ENCODE assay signal across 17 cellular contexts in the genomic region with DNA sequence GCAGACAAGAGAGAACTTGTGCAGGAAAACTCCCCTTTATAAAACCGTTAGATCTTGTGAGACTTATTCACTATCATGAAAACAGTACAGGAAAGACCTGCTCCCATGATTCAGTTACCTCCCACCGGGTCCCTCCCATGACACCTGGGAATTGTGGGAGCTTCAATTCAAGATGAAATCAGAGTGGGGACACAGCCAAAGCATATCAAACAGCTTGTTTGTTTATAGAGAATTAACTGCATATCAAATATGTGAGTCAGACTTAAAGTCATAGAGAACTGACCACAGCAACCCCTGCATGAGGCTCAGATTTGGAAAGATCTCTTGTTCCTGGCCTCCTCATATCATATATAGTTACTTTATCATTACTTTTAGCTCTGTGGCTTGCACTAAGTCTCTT. TPM values are rescaled to one million over a fixed set of nuclear protein-coding genes. Genes with fewer than 3 reads are reported as not detected.
DNase-seq lines count a peak whose midpoint lies in the region; ATAC-seq and TF ChIP-seq lines count a peak whose summit lies in the region.
"Had no signal": no experiment of that assay in that cellular context is flagged by ENCODE, and none has a peak within 500 bp of the region (broad histone marks: within the 10 kb centered on the region; RNA-seq: fewer than 3 reads in every experiment).

No MANE protein-coding gene starts in this region.

- peak; percentile 34 for DNase-seq in AG04450 (ENCODE audit: low read depth, low spot score)
- peak; percentile 39 for DNase-seq in HT1080 (ENCODE audit: low read depth)
- DNase-seq in astrocyte of the cerebellum (ENCODE audit: low read depth) = peak; percentile 48
- DNase-seq in foreskin keratinocyte = peak in 1 of 2 donors; percentile 46
- no peak for DNase-seq in activated CD4-positive, alpha-beta T cell treated with anti-CD3 and anti-CD28 coated beads, Interleukin-2, amount 50 U/mL, for 48 hours
- no peak for DNase-seq in DMS114 treated with DMSO at 0.1 percent for 48 hours (lab: John Stamatoyannopoulos, UW; ENCODE audit: unreplicated experiment)
- DNase-seq in activated CD8-positive, alpha-beta memory T cell treated with anti-CD3 and anti-CD28 coated beads, Interleukin-2, amount 50 U/mL, for 4 hours = no peak
- DNase-seq: activated CD8-positive, alpha-beta memory T cell treated with anti-CD3 and anti-CD28 coated beads, Interleukin-2, amount 10 ng/mL, durations not matched to agents 7 days and 5 days; hippocampal formation; MM.1S; naive thymus-derived CD4-positive, alpha-beta T cell; NCI-H2081; NCI-H526 treated with DMSO at 0.1 percent for 48 hours; Peyer's patch had no signal

- H3K4me3 ChIP-seq in AG04450 (ENCODE audit: low read depth, low read length) = no peak overlapping the region
- no peak overlapping the region for H3K4me3 ChIP-seq in astrocyte of the cerebellum (ENCODE audit: low read depth, low read length)
- H3K4me3 ChIP-seq: Peyer's patch, thoracic aorta had no signal

- peaks cover 2% of the 10 kb centered on the region for H3K9me3 ChIP-seq in AG04450 (ENCODE audit: control insufficient read depth, insufficient read depth, low read length)
- H3K9me3 ChIP-seq: Peyer's patch, thoracic aorta had no signal

- POLR2A ChIA-PET in AG04450 (lab: Yijun Ruan, JAX) = interaction anchor here (0.5 kb wide), 1 partner anchor 124 kb away, joined by 3 read pairs; no protein-coding TSS in a partner anchor

- in situ Hi-C loops in astrocyte of the cerebellum (cut with HindIII; ENCODE audit: low sequenced_read_pairs) = no loop called here

- H3K27me3 ChIP-seq in AG04450 (ENCODE audit: control insufficient read depth, insufficient read depth, low read length) (no peaks in the 10 kb centered on the region), foreskin keratinocyte (no peaks in the 10 kb centered on the region)
- H3K27me3 ChIP-seq: Peyer's patch had no signal

- ATAC-seq in foreskin keratinocyte (peak; percentile 14), GM21360 (IDR thresholded peaks at IDR 0.05; ENCODE audit: unreplicated experiment) (no peak)
- ATAC-seq: activated CD8-positive, alpha-beta memory T cell treated with anti-CD3 and anti-CD28 coated beads, Interleukin-2, amount 10 ng/mL, durations not matched to agents 7 days and 5 days; left lobe of liver; naive thymus-derived CD4-positive, alpha-beta T cell had no signal

- peaks cover 21% of the 10 kb centered on the region for H3K4me1 ChIP-seq in foreskin keratinocyte
- H3K4me1 ChIP-seq: Peyer's patch had no signal

- TF ChIP-seq CTCF in AG04450 (IDR thresholded peaks at IDR 0.05; ENCODE audit: low read depth, low read length) = no peak
- no peak for TF ChIP-seq CTCF in astrocyte of the cerebellum (IDR thresholded peaks at IDR 0.05; ENCODE audit: low read depth, low read length, missing control alignments)
- no peak for TF ChIP-seq CTCF in foreskin keratinocyte (conservative IDR thresholded peaks at IDR 0.05)

- CTCF ChIA-PET in AG04450 (lab: Charles Lee) = interaction anchor here (1.3 to 2.1 kb wide), 2 partner anchors 108 to 304 kb away, joined by 5 to 11 read pairs; no protein-coding TSS in a partner anchor

- H3K27ac ChIP-seq in AG04450 (ENCODE audit: low read depth, low read length) = peak overlapping the region; percentile 11
- H3K27ac ChIP-seq in foreskin keratinocyte = no peak overlapping the region
- H3K27ac ChIP-seq: Peyer's patch, thoracic aorta had no signal

RNA-seq across cellular contexts. Expression of gene HDAC2, which starts 29.1 kb away (rescaled TPM):
- polyA plus RNA-seq in AG04450 (2011; rRNA removed) = 171 and 242 TPM in 2 replicates
- 101 and 219 TPM in 2 replicates for polyA minus RNA-seq in AG04450 (2011; rRNA and poly(A)+ RNA removed)
- 78.9 and 121 TPM in 2 replicates for total RNA-seq in HT1080 (2014; rRNA removed; shearing (Covaris generic))
- polyA plus RNA-seq in HT1080 (2015; cell fraction: cytosol; rRNA removed) = 190 and 231 TPM in 2 replicates
- 274 and 326 TPM in 2 replicates for polyA plus RNA-seq in HT1080 (2015; cell fraction: nucleus; rRNA removed)
- 132 and 136 TPM in 2 replicates for total RNA-seq in foreskin keratinocyte
- polyA plus RNA-seq in foreskin keratinocyte = 75.9 and 92.2 TPM in 2 replicates

Comparison
In these comparisons a context has a peak if more than half of its experiments do, and no peak if none do; other contexts are left out.
1. DNase-seq: peak in AG04450 (single experiment), HT1080 (single experiment) and astrocyte of the cerebellum (single experiment); none in activated CD4-positive, alpha-beta T cell treated with anti-CD3 and anti-CD28 coated beads, Interleukin-2, amount 50 U/mL, for 48 hours (0 of 2), DMS114 treated with DMSO at 0.1 percent for 48 hours (single experiment) and activated CD8-positive, alpha-beta memory T cell treated with anti-CD3 and anti-CD28 coated beads, Interleukin-2, amount 50 U/mL, for 4 hours (single experiment).